Comparison of ENCODE assay signal across 14 cellular contexts in genomic region chr11:29025001-29025400, GRCh38.
"Had no signal": no experiment of that assay in that cellular context is flagged by ENCODE, and none has a peak within 500 bp of the region (broad histone marks: within the 10 kb centered on the region; RNA-seq: fewer than 3 reads in every experiment).

No MANE protein-coding gene starts in this region.

- H3K36me3 ChIP-seq: heart left ventricle, left lung, ovary, thoracic aorta had no signal

- FAIRE-seq: urothelium cell line had no signal

- H3K27ac Mint-ChIP-seq: activated B cell treated with CpG ODN at 0.5 μM for 24 hours; activated CD4-positive, alpha-beta T cell treated with anti-CD3 and anti-CD28 coated beads, Interleukin-2, amount 10 ng/mL, durations not matched to agents 24 days and 14 days; stimulated activated naive CD8-positive, alpha-beta T cell treated with anti-CD3 and anti-CD28 coated beads, Interleukin-15, Interleukin-2, amounts not matched to agents 100 ng/mL and 50 ng/mL, for 24 hours; T-helper 1 cell treated with Interleukin-12 subunit alpha and Interleukin-12 subunit beta and Interleukin-4 antibody, amounts not matched to agents 30 μg/mL and 1 μg/mL, for 36 hours had no signal

- H3K4me1 Mint-ChIP-seq: activated B cell treated with CpG ODN at 0.5 μM for 24 hours; activated CD4-positive, alpha-beta T cell treated with anti-CD3 and anti-CD28 coated beads, Interleukin-2, amount 10 ng/mL, durations not matched to agents 24 days and 14 days had no signal

- H3K9me3 ChIP-seq: ovary had no signal

- H3K4me1 ChIP-seq: heart left ventricle, left lung had no signal

- H3K27me3 Mint-ChIP-seq: activated B cell treated with CpG ODN at 0.5 μM for 24 hours; activated CD4-positive, alpha-beta T cell treated with anti-CD3 and anti-CD28 coated beads, Interleukin-2, amount 10 ng/mL, durations not matched to agents 24 days and 14 days; stimulated activated naive CD8-positive, alpha-beta T cell treated with anti-CD3 and anti-CD28 coated beads, Interleukin-15, Interleukin-2, amounts not matched to agents 100 ng/mL and 50 ng/mL, for 24 hours had no signal

- ATAC-seq: heart left ventricle, left lung had no signal

- H3K4me3 ChIP-seq: heart left ventricle, left lung, ovary, thoracic aorta had no signal

- H3K27ac ChIP-seq: heart left ventricle, left lung, ovary, thoracic aorta had no signal

- H3K27me3 ChIP-seq: heart left ventricle, left lung, ovary had no signal

- DNase-seq: activated B cell treated with CpG ODN at 0.5 μM for 24 hours; activated CD4-positive, alpha-beta T cell treated with anti-CD3 and anti-CD28 coated beads, Interleukin-2, amount 10 ng/mL, durations not matched to agents 24 days and 14 days; activated naive CD4-positive, alpha-beta T cell treated with anti-CD3 and anti-CD28 coated beads, Interleukin-2, amount 50 U/mL, for 16 hours; amniotic stem cell; foreskin melanocyte; heart left ventricle; islet precursor cell; left lung; ovary; stimulated activated CD4-positive, alpha-beta T cell treated with anti-CD3 and anti-CD28 coated beads, Interleukin-4, amount 100 ng/mL, for 24 hours had no signal

- H3K4me3 Mint-ChIP-seq: activated B cell treated with CpG ODN at 0.5 μM for 24 hours; activated CD4-positive, alpha-beta T cell treated with anti-CD3 and anti-CD28 coated beads, Interleukin-2, amount 10 ng/mL, durations not matched to agents 24 days and 14 days; stimulated activated naive CD8-positive, alpha-beta T cell treated with anti-CD3 and anti-CD28 coated beads, Interleukin-15, Interleukin-2, amounts not matched to agents 100 ng/mL and 50 ng/mL, for 24 hours; T-helper 1 cell treated with Interleukin-12 subunit alpha and Interleukin-12 subunit beta and Interleukin-4 antibody, amounts not matched to agents 30 μg/mL and 1 μg/mL, for 36 hours had no signal

- H3K9me3 Mint-ChIP-seq: activated CD4-positive, alpha-beta T cell treated with anti-CD3 and anti-CD28 coated beads, Interleukin-2, amount 10 ng/mL, durations not matched to agents 24 days and 14 days had no signal
